Comparison of ENCODE assay signal across 8 cellular contexts in the genomic region with DNA sequence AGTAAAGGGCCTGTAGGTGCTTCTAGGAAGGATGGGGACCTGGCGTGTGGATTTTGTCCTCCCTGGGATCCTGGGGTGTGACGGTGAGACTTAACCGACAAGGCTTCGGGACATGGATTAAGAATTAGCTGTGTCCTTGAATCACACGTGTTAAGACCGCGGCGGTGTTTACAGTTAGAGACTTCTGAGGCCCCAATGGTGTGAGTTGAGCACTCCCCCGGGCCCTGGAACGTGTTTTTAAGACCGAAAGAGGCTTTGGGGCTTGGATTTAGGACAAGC. TPM values are rescaled to one million over a fixed set of nuclear protein-coding genes. Genes with fewer than 3 reads are reported as not detected.
A peak's percentile ranks its signal among the peaks of the same experiment; 100 is the strongest.
DNase-seq lines count a peak whose midpoint lies in the region; ATAC-seq, FAIRE-seq and TF ChIP-seq lines count a peak whose summit lies in the region.

No MANE protein-coding gene starts in this region.

- peak overlapping the region; percentile 83 for H3K27ac ChIP-seq in 22Rv1

- peak overlapping the region; percentile 94 for H3K27ac Mint-ChIP-seq in mesothelial cell of epicardium

- H3K4me3 Mint-ChIP-seq in mesothelial cell of epicardium: peak overlapping the region; percentile 88

- no peaks in the 10 kb centered on the region for H3K36me3 Mint-ChIP-seq in mesothelial cell of epicardium

- DNase-seq in HCEC 1CT (peak; percentile 35), bronchial epithelial cell (ENCODE audit: low read depth) (no peak), mesothelial cell of epicardium (ENCODE audit: low spot score in 2 of 2, unreplicated experiment in 2 of 2) (no peak), urothelium cell line (ENCODE audit: low spot score) (no peak), NCI-H2196 treated with DMSO at 0.1 percent for 48 hours (lab: John Stamatoyannopoulos, UW; ENCODE audit: unreplicated experiment) (no peak)

- H3K27me3 ChIP-seq in bronchial epithelial cell (ENCODE audit: control insufficient read depth, insufficient read depth, low read length): no peaks in the 10 kb centered on the region

- no peaks in the 10 kb centered on the region for H3K27me3 Mint-ChIP-seq in mesothelial cell of epicardium (ENCODE audit: low read depth)

- H3K4me3 ChIP-seq in bronchial epithelial cell (ENCODE audit: low read depth, low read length): peak overlapping the region; percentile 84

- no peaks in the 10 kb centered on the region for H3K9me3 Mint-ChIP-seq in mesothelial cell of epicardium

- FAIRE-seq in bronchial epithelial cell (lab: Jason Lieb, UNC): no peak
- FAIRE-seq in urothelium cell line (lab: Jason Lieb, UNC): no peak

- TF ChIP-seq CTCF in 22Rv1 (IDR thresholded peaks at IDR 0.05) (no peak), bronchial epithelial cell (IDR thresholded peaks at IDR 0.05; ENCODE audit: insufficient read depth, low read length, severe bottlenecking) (no peak), mesothelial cell of epicardium (IDR thresholded peaks at IDR 0.05; ENCODE audit: unreplicated experiment) (no peak)

- ATAC-seq in GM18502 (IDR thresholded peaks at IDR 0.05; ENCODE audit: poor library complexity, unreplicated experiment) (no peak), HG03095 (IDR thresholded peaks at IDR 0.05; ENCODE audit: unreplicated experiment) (no peak)

- H3K4me1 Mint-ChIP-seq in mesothelial cell of epicardium: peaks cover 18% of the 10 kb centered on the region

- H3K36me3 ChIP-seq in bronchial epithelial cell (ENCODE audit: control insufficient read depth, insufficient read depth, low read length): no peaks in the 10 kb centered on the region

RNA-seq across cellular contexts. Expression of a gene that starts 1.3 kb away (rescaled TPM):
- total RNA-seq in bronchial epithelial cell (5.9 and 7.9 TPM in 2 replicates), mesothelial cell of epicardium (25.1 to 27.5 TPM (median 26.0 TPM) in 3 replicates)

RNA-seq across cellular contexts. Expression of a gene that starts 8.3 kb away (rescaled TPM):
- total RNA-seq in bronchial epithelial cell: not detected in 2 replicates
- not detected in 3 replicates for total RNA-seq in mesothelial cell of epicardium

RNA-seq across cellular contexts. Expression of a gene that starts 20.6 kb away (rescaled TPM):
- total RNA-seq in bronchial epithelial cell (0.13 TPM in 1 of 2 replicates, not detected in the other), mesothelial cell of epicardium (4.8 to 6.0 TPM (median 5.1 TPM) in 3 replicates)

RNA-seq across cellular contexts. Expression of a gene that starts 42.4 kb away (rescaled TPM):
- total RNA-seq in bronchial epithelial cell (41.1 and 67.2 TPM in 2 replicates), mesothelial cell of epicardium (100.0 to 106 TPM (median 104 TPM) in 3 replicates)

RNA-seq across cellular contexts. Expression of a gene that starts 49.2 kb away (rescaled TPM):
- 22.9 and 23.8 TPM in 2 replicates for total RNA-seq in bronchial epithelial cell
- total RNA-seq in mesothelial cell of epicardium: 53.5 to 57.2 TPM (median 54.5 TPM) in 3 replicates
